In genomic region chr13:38518328-38518727, GRCh38 we compare ENCODE assay signal across 27 cellular contexts.
A peak's percentile ranks its signal among the peaks of the same experiment; 100 is the strongest.
DNase-seq lines count a peak whose midpoint lies in the region; ATAC-seq, FAIRE-seq and TF ChIP-seq lines count a peak whose summit lies in the region.
"Had no signal": no experiment of that assay in that cellular context is flagged by ENCODE, and none has a peak within 500 bp of the region (broad histone marks: within the 10 kb centered on the region; RNA-seq: fewer than 3 reads in every experiment).

No MANE protein-coding gene starts in this region.

- intact Hi-C loops in HepG2 (cut with micrococcal nuclease; ENCODE audit: unreplicated experiment), result no loop called here
- intact Hi-C loops in right lobe of liver (cut with DNase I), result no loop called here

- H2AK5ac ChIP-seq in H1 (ENCODE audit: low read depth, low read length), result no peak overlapping the region

- FAIRE-seq in HepG2 (lab: Jason Lieb, UNC) (no peak), H1 (lab: Jason Lieb, UNC) (no peak)

- TF ChIP-seq EP300 in HepG2 (IDR thresholded peaks at IDR 0.05; ENCODE audit: low read depth in 2 of 2, low read length in 2 of 2), result no peak
- no peak for TF ChIP-seq EP300 in HepG2 (CRISPR knock-in tag; IDR thresholded peaks at IDR 0.05; ENCODE audit: borderline replicate concordance)
- no peak for TF ChIP-seq EP300 in H1 (IDR thresholded peaks at IDR 0.05; ENCODE audit: borderline replicate concordance in 1 of 2, low read depth in 2 of 2, low read length in 2 of 2)

- H3K9ac ChIP-seq in HepG2 (ENCODE audit: insufficient read depth, low read depth, low read length), result no peak overlapping the region
- H3K9ac ChIP-seq in HUES64 (ENCODE audit: low read depth, low read length), result no peak overlapping the region
- no peak overlapping the region; a peak in 1 of 7 replicates for H3K9ac ChIP-seq in H1 (replicated peaks in 1 of 4; ENCODE audit: extremely low read depth in 1 of 4, low read depth in 3 of 4, low read length in 3 of 4)

- no peaks in the 10 kb centered on the region for H3K4me1 ChIP-seq in HepG2 (ENCODE audit: insufficient read depth, low read length)
- H3K4me1 ChIP-seq in right lobe of liver, result no peaks in the 10 kb centered on the region
- peaks cover 3% of the 10 kb centered on the region; the same call in 1 of the 2 replicates for H3K4me1 ChIP-seq in HUES64 (ENCODE audit: insufficient read depth, low read length)
- peaks cover 9 to 20% (median 17%) of the 10 kb centered on the region in 4 experiments for H3K4me1 ChIP-seq in H1 (replicated peaks in 1 of 4; ENCODE audit: control insufficient read depth in 3 of 4, insufficient read depth in 4 of 4, low read length in 3 of 4)
- H3K4me1 ChIP-seq: body of pancreas, left lung, stomach had no signal

- no peaks in the 10 kb centered on the region for H3K9me3 ChIP-seq in HepG2 (ENCODE audit: low read length)
- no peaks in the 10 kb centered on the region for H3K9me3 ChIP-seq in right lobe of liver
- H3K9me3 ChIP-seq in HUES64 (ENCODE audit: insufficient read depth, low read depth, low read length), result 0 out of 2 replicates have a peak, but pooled peaks cover 10% of the 10 kb centered on the region
- no peaks in the 10 kb centered on the region for H3K9me3 ChIP-seq in H1 (ENCODE audit: insufficient read depth in 2 of 2, low read depth in 1 of 2, low read length in 1 of 2)
- H3K9me3 ChIP-seq: body of pancreas, left lung, MG63, stomach, thyroid gland had no signal

- H3K4me2 ChIP-seq in HepG2 (ENCODE audit: low read depth, low read length) (no peak overlapping the region), H1 (ENCODE audit: insufficient read depth in 1 of 2, low read depth in 2 of 2, low read length in 2 of 2) (peak overlapping the region in 1 of 2 experiments; percentile 48; a peak in 1 of 4 replicates)

- H3K23me2 ChIP-seq in H1 (ENCODE audit: low read depth, low read length), result no peaks in the 10 kb centered on the region

- H3K18ac ChIP-seq in H1 (ENCODE audit: extremely low read depth, low read length), result peak overlapping the region; percentile 72

- H2AFZ ChIP-seq in HepG2 (ENCODE audit: low read length), result no peak overlapping the region
- H2AFZ ChIP-seq in H1 (ENCODE audit: low read length), result 0 out of 2 replicates have a peak overlapping the region, but pooled peaks have one; percentile 41

- POLR2A ChIA-PET in HepG2 (lab: Yijun Ruan, JAX) (no interaction called here), H1 (lab: Charles Lee; ENCODE audit: partially characterized antibody) (no interaction called here)

- H3K79me2 ChIP-seq in HepG2 (ENCODE audit: insufficient read depth, low read length), result no peaks in the 10 kb centered on the region
- H3K79me2 ChIP-seq in H1 (ENCODE audit: control insufficient read depth in 1 of 2, insufficient read depth in 2 of 2, low read length in 2 of 2), result no peaks in the 10 kb centered on the region

- H3K27ac ChIP-seq in HepG2 (ENCODE audit: extremely low read length, insufficient read depth, low read length), result no peak overlapping the region
- no peak overlapping the region for H3K27ac ChIP-seq in right lobe of liver
- peak overlapping the region; percentile 87; the same call in 1 of the 2 replicates for H3K27ac ChIP-seq in HUES64 (ENCODE audit: low read depth, low read length)
- peak overlapping the region; percentile 68 for H3K27ac ChIP-seq in H1 (ENCODE audit: low read depth, low read length)
- H3K27ac ChIP-seq in brain microvascular endothelial cell, result no peak overlapping the region
- H3K27ac ChIP-seq: body of pancreas, left lung, stomach, thyroid gland had no signal

- H4K8ac ChIP-seq in H1 (ENCODE audit: extremely low read depth, insufficient read depth, low read length), result peak overlapping the region; percentile 22; the same call in 1 of the 2 replicates

- H3K4ac ChIP-seq in H1 (replicated peaks; ENCODE audit: insufficient read length, low read depth, low read length), result peak overlapping the region; percentile 6

- H2BK5ac ChIP-seq in H1 (ENCODE audit: low read depth, low read length), result peak overlapping the region; percentile 87

- ATAC-seq in HepG2, result peak; percentile 38
- ATAC-seq in right lobe of liver, result no peak
- no peak for ATAC-seq in HG02759 (IDR thresholded peaks at IDR 0.05; ENCODE audit: unreplicated experiment)
- ATAC-seq in stimulated activated naive CD8-positive, alpha-beta T cell treated with anti-CD3 and anti-CD28 coated beads, Interleukin-15, Interleukin-2, amounts not matched to agents 100 U/mL and 50 U/mL, for 24 hours, result no peak
- ATAC-seq in GM19467 (IDR thresholded peaks at IDR 0.05; ENCODE audit: unreplicated experiment), result no peak
- ATAC-seq: activated T-cell treated with anti-CD3 and anti-CD28 coated beads, Interleukin-2, amount 50 U/mL, for 72 hours; body of pancreas; left lung; natural killer cell treated with Interleukin-12 subunit alpha and Interleukin-12 subunit beta and Interleukin-15 and Interleukin-18, amount 100 ng/mL, for 72 hours had no signal

- WGBS in HepG2 (ENCODE audit: low lambda C conversion rate), result 19% methylated on average over 4 of the region's 4 CpGs
- 52% methylated on average over 4 of the region's 4 CpGs for WGBS in right lobe of liver (ENCODE audit: insufficient coverage, low coverage, low lambda C conversion rate, missing lambda C conversion rate)
- 91% methylated on average over 4 of the region's 4 CpGs for WGBS in HUES64
- 89% methylated on average over 4 of the region's 4 CpGs; no CpG with 5 or more reads in 1 of the 2 experiments for WGBS in H1 (ENCODE audit: extremely low coverage in 1 of 2, insufficient coverage in 1 of 2, insufficient read length in 1 of 2, insufficient replicate concordance in 2 of 2, low coverage in 1 of 2, low lambda C conversion rate in 2 of 2, missing lambda C conversion rate in 1 of 2), 2 experiments

- H3K56ac ChIP-seq in H1 (replicated peaks; ENCODE audit: insufficient read length, low read depth, low read length), result no peak overlapping the region

- peak overlapping the region; percentile 84 for H4K91ac ChIP-seq in H1 (replicated peaks; ENCODE audit: insufficient read length, low read length)

- TF ChIP-seq RAD21 in HepG2 (CRISPR knock-in tag; IDR thresholded peaks at IDR 0.05) (no peak), H1 (IDR thresholded peaks at IDR 0.05 in 1 of 2, conservative IDR thresholded peaks at IDR 0.05 in 1 of 2; ENCODE audit: low read depth in 2 of 2, low read length in 2 of 2) (no peak)

- CTCF ChIA-PET in HepG2 (lab: Yijun Ruan, JAX; ENCODE audit: low intra/inter-chr PET ratio, low total read pairs), result no interaction called here
- CTCF ChIA-PET in H1 (lab: Charles Lee; ENCODE audit: partially characterized antibody), result interaction anchor here (0.6 kb wide), 1 partner anchor 591 kb away, joined by 3 read pairs; no protein-coding TSS in a partner anchor

- H4K5ac ChIP-seq in H1 (ENCODE audit: insufficient read length, low read depth, low read length), result peak overlapping the region; percentile 35

- peak overlapping the region; percentile 91 for H2BK12ac ChIP-seq in H1 (ENCODE audit: low read depth, low read length)

- H3K27me3 ChIP-seq in HepG2 (ENCODE audit: control insufficient read depth in 1 of 2, insufficient read depth in 2 of 2, low read length in 2 of 2) (no peaks in the 10 kb centered on the region; a peak in 1 of 5 replicates), right lobe of liver (no peaks in the 10 kb centered on the region), HUES64 (ENCODE audit: insufficient read depth, low read length) (no peaks in the 10 kb centered on the region), H1 (replicated peaks in 1 of 4; ENCODE audit: control insufficient read depth in 3 of 4, extremely low read depth in 1 of 4, insufficient read depth in 3 of 4, low read length in 3 of 4) (no peaks in the 10 kb centered on the region), brain microvascular endothelial cell (replicated peaks) (no peaks in the 10 kb centered on the region)
- H3K27me3 ChIP-seq: body of pancreas, left lung, MG63, stomach, thyroid gland had no signal

- in situ Hi-C loops in HepG2 (cut with HindIII; ENCODE audit: extremely low pct_ligation_motif_present, low pct_unique_long_range_greater_than_20kb) (no loop called here), brain microvascular endothelial cell (cut with HindIII; ENCODE audit: low pct_ligation_motif_present, low sequenced_read_pairs) (no loop called here)

- no TSS peak for BruUV-seq in HepG2 (replicated peaks; lab: Mats Ljungman, UMichigan)

- no peak overlapping the region for H3K23ac ChIP-seq in H1 (ENCODE audit: insufficient read length)

- H3K36me3 ChIP-seq in HepG2 (replicated peaks in 1 of 2; ENCODE audit: control insufficient read depth in 1 of 2, insufficient read depth in 2 of 2, low read length in 2 of 2), result no peaks in the 10 kb centered on the region
- no peaks in the 10 kb centered on the region for H3K36me3 ChIP-seq in right lobe of liver
- H3K36me3 ChIP-seq in HUES64 (ENCODE audit: insufficient read depth, low read length), result no peaks in the 10 kb centered on the region
- H3K36me3 ChIP-seq in H1 (ENCODE audit: control insufficient read depth in 2 of 4, insufficient read depth in 4 of 4, low read length in 3 of 4), result no peaks in the 10 kb centered on the region
- H3K36me3 ChIP-seq in brain microvascular endothelial cell (replicated peaks), result no peaks in the 10 kb centered on the region
- H3K36me3 ChIP-seq: left lung, MG63, stomach, thyroid gland had no signal

- TF ChIP-seq CTCF in HepG2 (CRISPR knock-in tag; IDR thresholded peaks at IDR 0.05), result no peak
- no peak for TF ChIP-seq CTCF in right lobe of liver (IDR thresholded peaks at IDR 0.05)
- no peak; a peak in 1 of 4 replicates for TF ChIP-seq CTCF in H1 (IDR thresholded peaks at IDR 0.05; ENCODE audit: control extremely low read depth in 1 of 3, insufficient read depth in 1 of 3, low read depth in 1 of 3, low read length in 3 of 3)
- TF ChIP-seq CTCF in brain microvascular endothelial cell (IDR thresholded peaks at IDR 0.05; ENCODE audit: low read depth, low read length, missing control alignments), result no peak

- peak overlapping the region; percentile 92 for H2BK20ac ChIP-seq in H1 (ENCODE audit: low read length)

- DNase-seq in HepG2 (ENCODE audit: low spot score) (no peak), right lobe of liver (no peak), H1 (ENCODE audit: low read depth in 1 of 2, low spot score in 2 of 2) (no peak), brain microvascular endothelial cell (no peak)
- DNase-seq in stimulated activated naive CD8-positive, alpha-beta T cell treated with anti-CD3 and anti-CD28 coated beads, Interleukin-15, Interleukin-2, amounts not matched to agents 100 U/mL and 50 U/mL, for 24 hours, result no peak
- DNase-seq: activated B cell treated with CpG ODN at 0.5 μM for 24 hours; activated naive CD4-positive, alpha-beta T cell treated with Interleukin-2 at 50 U/mL for 16 hours; activated T-cell treated with anti-CD3 and anti-CD28 coated beads, Interleukin-2, amount 50 U/mL, for 72 hours; body of pancreas; CD4-positive, alpha-beta memory T cell; hypothalamus; KBM-7; left lung; MG63; midbrain; NCI-H1105 treated with DMSO at 0.1 percent for 48 hours; NCI-H2171 treated with DMSO at 0.1 percent for 48 hours; NCI-H524; small intestine; stimulated activated CD8-positive, alpha-beta memory T cell treated with anti-CD3 and anti-CD28 coated beads, Interleukin-4, amount 100 ng/mL, for 48 hours; stomach; T-helper 1 cell; thyroid gland had no signal

- TF ChIP-seq POLR2A in HepG2 (IDR thresholded peaks at IDR 0.05; ENCODE audit: insufficient read depth in 1 of 2, low read depth in 2 of 2, low read length in 2 of 2) (no peak), right lobe of liver (IDR thresholded peaks at IDR 0.05) (no peak), H1 (IDR thresholded peaks at IDR 0.05; ENCODE audit: control extremely low read depth in 1 of 2, low read depth in 2 of 2, low read length in 2 of 2) (no peak)

- no peaks in the 10 kb centered on the region for H4K20me1 ChIP-seq in HepG2 (ENCODE audit: insufficient read depth, low read length)
- H4K20me1 ChIP-seq in H1 (replicated peaks in 1 of 2; ENCODE audit: control insufficient read depth in 1 of 2, insufficient read depth in 2 of 2, low read length in 2 of 2), result no peaks in the 10 kb centered on the region

- H3K4me3 ChIP-seq in HepG2 (replicated peaks in 1 of 3; ENCODE audit: insufficient read depth in 1 of 3, low read depth in 2 of 3, low read length in 3 of 3), result no peak overlapping the region
- H3K4me3 ChIP-seq in right lobe of liver, result no peak overlapping the region
- no peak overlapping the region for H3K4me3 ChIP-seq in HUES64 (ENCODE audit: low read length)
- H3K4me3 ChIP-seq in H1 (ENCODE audit: extremely low read depth in 1 of 4, insufficient read depth in 2 of 4, low read depth in 3 of 4, low read length in 4 of 4), result no peak overlapping the region; a peak in 1 of 8 replicates
- no peak overlapping the region for H3K4me3 ChIP-seq in brain microvascular endothelial cell (ENCODE audit: low read depth, low read length)
- H3K4me3 ChIP-seq: body of pancreas, left lung, MG63, stomach, thyroid gland had no signal

- no peaks in the 10 kb centered on the region for H3K79me1 ChIP-seq in H1 (ENCODE audit: low read depth, low read length)

- H2BK120ac ChIP-seq in H1 (replicated peaks; ENCODE audit: low read depth, low read length), result peak overlapping the region; percentile 93

- no peak overlapping the region for H3K14ac ChIP-seq in H1 (ENCODE audit: insufficient read length)

- no peak overlapping the region for H2BK15ac ChIP-seq in H1 (ENCODE audit: low read length)

Comparison
In these comparisons a context has a peak if more than half of its experiments do, and no peak if none do; other contexts are left out.
1. H3K27ac ChIP-seq: peak in HUES64 (single experiment) and H1 (single experiment); none in HepG2 (single experiment), right lobe of liver (0 of 3) and brain microvascular endothelial cell (single experiment).